In genomic region chr16:53504665-53505064, GRCh38 we compare ENCODE assay signal across 8 cellular contexts. TPM values are rescaled to one million over a fixed set of nuclear protein-coding genes. Genes with fewer than 3 reads are reported as not detected.
DNase-seq lines count a peak whose midpoint lies in the region; ATAC-seq and TF ChIP-seq lines count a peak whose summit lies in the region.

No MANE protein-coding gene starts in this region.

- H3K27me3 Mint-ChIP-seq in CD4-positive, CD25-positive, alpha-beta regulatory T cell = peaks cover 4% of the 10 kb centered on the region

- H3K36me3 Mint-ChIP-seq in CD4-positive, CD25-positive, alpha-beta regulatory T cell = peaks cover 5% of the 10 kb centered on the region

- TF ChIP-seq CTCF in RWPE1 (conservative IDR thresholded peaks at IDR 0.05; ENCODE audit: low read depth) = no peak

- peak overlapping the region; percentile 3 to 98 (median 92) for H3K27ac Mint-ChIP-seq in CD4-positive, CD25-positive, alpha-beta regulatory T cell

- H3K27me3 ChIP-seq in CD4-positive, CD25-positive, alpha-beta regulatory T cell (ENCODE audit: control insufficient read depth, insufficient read depth, low read length) = no peaks in the 10 kb centered on the region
- H3K27me3 ChIP-seq in neuron (ENCODE audit: insufficient read depth, low read length) (no peaks in the 10 kb centered on the region), H7 (ENCODE audit: control insufficient read depth, insufficient read depth, low read length) (no peaks in the 10 kb centered on the region)

- H3K4me1 ChIP-seq in CD4-positive, CD25-positive, alpha-beta regulatory T cell (ENCODE audit: control insufficient read depth, insufficient read depth, low read length, poor library complexity, severe bottlenecking) = peaks cover 43% of the 10 kb centered on the region
- peaks cover 21% of the 10 kb centered on the region for H3K4me1 ChIP-seq in neuron (ENCODE audit: insufficient read depth, low read length)

- peaks cover 8 to 47% (median 28%) of the 10 kb centered on the region in 4 donors for H3K4me1 Mint-ChIP-seq in CD4-positive, CD25-positive, alpha-beta regulatory T cell

- H3K9me3 Mint-ChIP-seq in CD4-positive, CD25-positive, alpha-beta regulatory T cell = peaks cover 0 to 2% (median 0%) of the 10 kb centered on the region in 7 donors

- H3K4me3 Mint-ChIP-seq in CD4-positive, CD25-positive, alpha-beta regulatory T cell = peak overlapping the region; percentile 91 to 98 (median 93)

- DNase-seq in CD4-positive, CD25-positive, alpha-beta regulatory T cell = no peak
- DNase-seq in RWPE1 (ENCODE audit: low spot score) (no peak), ecto neural progenitor cell (ENCODE audit: low spot score) (peak; percentile 40), HPDE6-E6E7 (ENCODE audit: extremely low spot score) (no peak), NCI-H1436 treated with DMSO at 0.1 percent for 48 hours (lab: John Stamatoyannopoulos, UW) (no peak), H7 (no peak)

- ATAC-seq in CD4-positive, CD25-positive, alpha-beta regulatory T cell (ENCODE audit: low read depth in 2 of 2) = no peak
- ATAC-seq in HG03521 (IDR thresholded peaks at IDR 0.05; ENCODE audit: unreplicated experiment) = no peak

- H3K27ac ChIP-seq in CD4-positive, CD25-positive, alpha-beta regulatory T cell (ENCODE audit: insufficient read depth, low read length, poor library complexity, severe bottlenecking) = peak overlapping the region; percentile 86
- H3K27ac ChIP-seq in RWPE1 = peak overlapping the region; percentile 87

- peak overlapping the region; percentile 72 for H3K4me3 ChIP-seq in CD4-positive, CD25-positive, alpha-beta regulatory T cell (ENCODE audit: low read depth, low read length)
- H3K4me3 ChIP-seq in neuron (ENCODE audit: low read length) = peak overlapping the region; percentile 69
- no peak overlapping the region for H3K4me3 ChIP-seq in H7 (ENCODE audit: insufficient read depth, low read depth, low read length)

- H3K9me3 ChIP-seq in CD4-positive, CD25-positive, alpha-beta regulatory T cell (ENCODE audit: control insufficient read depth in 2 of 2, low read length in 2 of 2) = no peaks in the 10 kb centered on the region
- no peaks in the 10 kb centered on the region for H3K9me3 ChIP-seq in neuron (ENCODE audit: low read length)

- POLR2A ChIA-PET in RWPE1 (lab: Yijun Ruan, JAX; ENCODE audit: low non-redundant PET) = interaction anchor here (0.6 kb wide), 1 partner anchor 1982 kb away, joined by 3 read pairs; no protein-coding TSS in a partner anchor

- H3K36me3 ChIP-seq in CD4-positive, CD25-positive, alpha-beta regulatory T cell (ENCODE audit: control insufficient read depth, insufficient read depth, low read length) = peaks cover 3% of the 10 kb centered on the region
- no peaks in the 10 kb centered on the region for H3K36me3 ChIP-seq in neuron (ENCODE audit: insufficient read depth, low read length)
- no peaks in the 10 kb centered on the region for H3K36me3 ChIP-seq in H7 (replicated peaks; ENCODE audit: control insufficient read depth, insufficient read depth, low read length)

- H2AFZ ChIP-seq in neuron (ENCODE audit: low read depth, low read length) = no peak overlapping the region

- CTCF ChIA-PET in RWPE1 (lab: Yijun Ruan, JAX) = no interaction called here

RNA-seq across cellular contexts. Expression of gene AKTIP, which starts 1.7 kb away (rescaled TPM):
- 60.0 TPM for total RNA-seq in CD4-positive, CD25-positive, alpha-beta regulatory T cell
- polyA plus RNA-seq in CD4-positive, CD25-positive, alpha-beta regulatory T cell = 100 to 1,000 TPM in 1 of 4 donors, 10 to 100 TPM in 3; 74.1 to 109 (median 83.7) TPM
- 17.6 and 19.0 TPM in 2 replicates for total RNA-seq in H7 (2014; rRNA removed; shearing (Covaris generic))
